ENCODE assay signal across 25 cellular contexts in the genomic region with DNA sequence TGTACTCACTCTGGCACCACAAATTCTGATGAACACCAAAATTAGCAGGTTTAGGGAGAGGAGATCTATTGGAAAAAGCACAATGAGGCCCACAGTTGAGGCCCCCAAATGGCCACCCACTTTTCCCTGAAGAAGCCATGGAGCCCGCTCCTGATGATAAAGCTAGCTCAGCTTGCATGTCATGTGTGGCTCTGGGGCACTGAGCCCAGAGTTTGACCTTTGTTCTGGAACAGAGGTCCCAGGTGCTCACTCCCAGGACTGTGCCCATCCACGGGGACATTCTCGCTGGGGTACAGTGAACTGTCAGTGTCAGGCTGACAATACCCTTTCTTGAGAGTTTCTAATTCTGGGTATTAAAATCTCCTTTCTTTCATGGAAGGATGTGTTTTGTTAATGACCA. TPM values are rescaled to one million over a fixed set of nuclear protein-coding genes. Genes with fewer than 3 reads are reported as not detected.
"Had no signal": no experiment of that assay in that cellular context is flagged by ENCODE, and none has a peak within 500 bp of the region (broad histone marks: within the 10 kb centered on the region; RNA-seq: fewer than 3 reads in every experiment).

No MANE protein-coding gene starts in this region.

- H3K4me1 ChIP-seq: gastroesophageal sphincter, sigmoid colon, testis, uterus had no signal

- DNase-seq: activated CD4-positive, alpha-beta T cell treated with anti-CD3 and anti-CD28 coated beads, Interleukin-2, amount 10 ng/mL, durations not matched to agents 7 days and 5 days; activated CD4-positive, CD25-positive, alpha-beta regulatory T cell treated with anti-CD3 and anti-CD28 coated beads, Interleukin-2, amount 50 U/mL, for 72 hours; activated CD8-positive, alpha-beta memory T cell treated with anti-CD3 and anti-CD28 coated beads, Interleukin-2, amount 10 ng/mL, durations not matched to agents 7 days and 5 days; activated CD8-positive, alpha-beta T cell treated with anti-CD3 and anti-CD28 coated beads for 36 hours; activated gamma-delta T cell; activated naive CD4-positive, alpha-beta T cell treated with anti-CD3 and anti-CD28 coated beads, Interleukin-2, amount 50 U/mL, for 16 hours; activated naive CD8-positive, alpha-beta T cell treated with anti-CD3 and anti-CD28 coated beads, Interleukin-2, amount 50 U/mL, for 24 hours; activated T-cell treated with anti-CD3 and anti-CD28 coated beads for 4 hours; effector memory CD4-positive, alpha-beta T cell; esophagus squamous epithelium; mesenchymal stem cell; nucleus accumbens; sigmoid colon; stimulated activated CD4-positive, alpha-beta T cell treated with anti-CD3 and anti-CD28 coated beads, Interleukin-2, amount 100 ng/mL, for 48 hours; stimulated activated CD8-positive, alpha-beta memory T cell treated with anti-CD3 and anti-CD28 coated beads, Interleukin-4, amount 100 ng/mL, for 48 hours; stimulated activated naive CD4-positive, alpha-beta T cell; T-helper 1 cell; testis; uterus; WERI-Rb-1 had no signal

- H3K27ac ChIP-seq: cardiac muscle cell, esophagus squamous epithelium, gastroesophageal sphincter, sigmoid colon, testis, uterus, WERI-Rb-1 had no signal

- H3K36me3 ChIP-seq: cardiac muscle cell, esophagus squamous epithelium, gastroesophageal sphincter, sigmoid colon, uterus, WERI-Rb-1 had no signal

- H3K9me3 ChIP-seq: esophagus squamous epithelium, gastroesophageal sphincter, sigmoid colon, testis, uterus had no signal

- H3K4me3 ChIP-seq: cardiac muscle cell, esophagus squamous epithelium, gastroesophageal sphincter, sigmoid colon, testis, uterus had no signal

- H3K27me3 ChIP-seq: cardiac muscle cell, esophagus squamous epithelium, sigmoid colon, testis, uterus had no signal

- ATAC-seq: activated CD8-positive, alpha-beta memory T cell treated with anti-CD3 and anti-CD28 coated beads, Interleukin-2, amount 10 ng/mL, durations not matched to agents 7 days and 5 days; activated CD8-positive, alpha-beta T cell treated with anti-CD3 and anti-CD28 coated beads for 36 hours; activated naive CD8-positive, alpha-beta T cell treated with anti-CD3 and anti-CD28 coated beads, Interleukin-2, amount 50 U/mL, for 24 hours; gastroesophageal sphincter had no signal

RNA-seq across cellular contexts. Expression of gene XDH, which starts 36.2 kb away (rescaled TPM):
- total RNA-seq: activated T-helper 1 cell treated with anti-CD3 and anti-CD28 coated beads, Interleukin-12 subunit alpha, Interleukin-12 subunit beta, Interleukin-2, Interleukin-4 antibody, amounts not matched to agents 30 ng/mL and 10 ng/mL and 1 ng/mL, durations not matched to agents 14 hours and 24 hours and 36 hours; dermis microvascular lymphatic vessel endothelial cell; mononuclear cell had no signal
